In genomic region chr2:61463769-61464475, GRCh38 we compare ENCODE assay signal across 14 cellular contexts. TPM values are rescaled to one million over a fixed set of nuclear protein-coding genes. Genes with fewer than 3 reads are reported as not detected.
DNase-seq lines count a peak whose midpoint lies in the region; ATAC-seq and TF ChIP-seq lines count a peak whose summit lies in the region.
"Had no signal": no experiment of that assay in that cellular context is flagged by ENCODE, and none has a peak within 500 bp of the region (broad histone marks: within the 10 kb centered on the region; RNA-seq: fewer than 3 reads in every experiment).

No MANE protein-coding gene starts in this region.

- ATAC-seq in GM21529 (IDR thresholded peaks at IDR 0.05; ENCODE audit: unreplicated experiment) (peak; percentile 18), right cardiac atrium (no peak)
- ATAC-seq: left cardiac atrium had no signal

- H3K79me1 ChIP-seq in mesendoderm (ENCODE audit: low read length): no peaks in the 10 kb centered on the region

- H3K79me2 ChIP-seq in DOHH2 (ENCODE audit: control insufficient read depth, low read length) (peaks cover 100% of the 10 kb centered on the region), mesendoderm (ENCODE audit: control insufficient read depth, insufficient read depth, low read length) (peaks cover 87% of the 10 kb centered on the region)

- H2BK5ac ChIP-seq in mesendoderm (ENCODE audit: low read length): no peak overlapping the region

- no peaks in the 10 kb centered on the region for H3K9me3 ChIP-seq in DOHH2 (ENCODE audit: control insufficient read depth, insufficient read depth, low read length)
- no peaks in the 10 kb centered on the region for H3K9me3 ChIP-seq in right cardiac atrium (ENCODE audit: control insufficient read depth, low read length)
- H3K9me3 ChIP-seq: SK-N-SH had no signal

- H3K4me2 ChIP-seq in DOHH2 (ENCODE audit: low read length) (peak overlapping the region; percentile 85), mesendoderm (ENCODE audit: low read length) (no peak overlapping the region)
- H3K4me2 ChIP-seq: KMS-11, SK-N-SH had no signal

- H3K18ac ChIP-seq in mesendoderm (ENCODE audit: low read length): no peak overlapping the region

- no peak overlapping the region for H2AK5ac ChIP-seq in mesendoderm (ENCODE audit: low read length)

- no peak overlapping the region for H2BK15ac ChIP-seq in mesendoderm (replicated peaks; ENCODE audit: low read depth)

- H3K27ac ChIP-seq in DOHH2 (ENCODE audit: low read depth, low read length) (peak overlapping the region; percentile 91), mesendoderm (ENCODE audit: low read depth, low read length) (no peak overlapping the region), right cardiac atrium (ENCODE audit: low read length) (no peak overlapping the region)
- H3K27ac ChIP-seq: GM23248, KMS-11 had no signal

- no CpG with 5 or more reads among the region's 7 CpGs for WGBS in mesendoderm (ENCODE audit: extremely low coverage, insufficient coverage, low lambda C conversion rate)
- 86% methylated on average over 7 of the region's 7 CpGs for WGBS in right cardiac atrium

- H3K9ac ChIP-seq in mesendoderm (ENCODE audit: low read length): no peak overlapping the region
- H3K9ac ChIP-seq: GM23248, KMS-11, SK-N-SH had no signal

- H4K5ac ChIP-seq in mesendoderm (ENCODE audit: low read length): no peak overlapping the region

- H3K23ac ChIP-seq in mesendoderm (ENCODE audit: low read length): no peak overlapping the region

- H3K27me3 ChIP-seq in DOHH2 (ENCODE audit: control insufficient read depth, low read length) (no peaks in the 10 kb centered on the region), mesendoderm (ENCODE audit: insufficient read depth, low read length, poor library complexity) (no peaks in the 10 kb centered on the region), right cardiac atrium (ENCODE audit: control insufficient read depth, insufficient read depth) (no peaks in the 10 kb centered on the region)

- intact Hi-C loops in right cardiac atrium (cut with DNase I): no loop called here

- H3K36me3 ChIP-seq in DOHH2 (ENCODE audit: control insufficient read depth, low read length) (peaks cover 45% of the 10 kb centered on the region), mesendoderm (ENCODE audit: control insufficient read depth, insufficient read depth, low read length) (no peaks in the 10 kb centered on the region)

- H2BK120ac ChIP-seq in mesendoderm (ENCODE audit: low read depth, low read length): no peak overlapping the region

- no peaks in the 10 kb centered on the region for H3K9me2 ChIP-seq in DOHH2 (replicated peaks; ENCODE audit: control insufficient read depth, low read length)
- H3K9me2 ChIP-seq: SK-N-SH had no signal

- H4K20me1 ChIP-seq in DOHH2 (ENCODE audit: control insufficient read depth, insufficient read depth, low read depth, low read length): peaks cover 20% of the 10 kb centered on the region

- H3K56ac ChIP-seq in mesendoderm (ENCODE audit: low read length): no peak overlapping the region

- DNase-seq in M059J (ENCODE audit: low read depth) (peak; percentile 18), mesendoderm (peak; percentile 57), cerebellar nuclear complex (lab: John Stamatoyannopoulos, UW) (no peak), right cardiac atrium (no peak), NCI-H146 (lab: John Stamatoyannopoulos, UW) (no peak), NCI-H2196 (lab: John Stamatoyannopoulos, UW; ENCODE audit: unreplicated experiment) (no peak)
- DNase-seq: activated CD4-positive, alpha-beta T cell treated with anti-CD3 and anti-CD28 coated beads, Interleukin-2, amount 10 ng/mL, durations not matched to agents 7 days and 5 days; C1 segment of cervical spinal cord; GM23248; left cardiac atrium; SK-N-SH had no signal

- no peak overlapping the region for H4K8ac ChIP-seq in mesendoderm (ENCODE audit: low read depth, low read length)

- TF ChIP-seq CTCF in DOHH2 (IDR thresholded peaks at IDR 0.05; ENCODE audit: low read depth, low read length, poor library complexity, severe bottlenecking): no peak

- H3K4ac ChIP-seq in mesendoderm (ENCODE audit: low read depth, low read length): no peak overlapping the region

- peaks cover 22% of the 10 kb centered on the region for H3F3A ChIP-seq in DOHH2 (ENCODE audit: control insufficient read depth, insufficient read depth)

- peaks cover 97% of the 10 kb centered on the region for H3K4me1 ChIP-seq in DOHH2 (ENCODE audit: control insufficient read depth, low read length)
- H3K4me1 ChIP-seq in mesendoderm (ENCODE audit: control insufficient read depth, low read depth, low read length): no peaks in the 10 kb centered on the region
- H3K4me1 ChIP-seq in right cardiac atrium (ENCODE audit: control insufficient read depth, insufficient read depth, low read length): peaks cover 7% of the 10 kb centered on the region

- H3K4me3 ChIP-seq in DOHH2 (ENCODE audit: low read length) (peak overlapping the region; percentile 71), mesendoderm (ENCODE audit: low read length) (no peak overlapping the region), right cardiac atrium (ENCODE audit: low read length) (no peak overlapping the region)
- H3K4me3 ChIP-seq: GM23248 had no signal

RNA-seq across cellular contexts. Expression of gene USP34, which starts 7.0 kb away (rescaled TPM):
- 36.7 and 60.7 TPM in 2 replicates for total RNA-seq in M059J (2014; rRNA removed; shearing (Covaris generic))
- 34.3 TPM for polyA plus RNA-seq in mesendoderm (2013, experiment 1 of 2)
- 32.0 TPM for polyA plus RNA-seq in mesendoderm (2013, experiment 2 of 2)
- 10 to 100 TPM; 58.8 to 78.0 (median 63.9) TPM for total RNA-seq in right cardiac atrium
- 37.3 TPM for polyA plus RNA-seq in right cardiac atrium

Comparison
In these comparisons a context has a peak if more than half of its experiments do, and no peak if none do; other contexts are left out.
1. DNase-seq: peak in M059J (single experiment) and mesendoderm (single experiment); none in cerebellar nuclear complex (0 of 2), right cardiac atrium (0 of 3), NCI-H146 (single experiment) and NCI-H2196 (single experiment).